In genomic region chr5:145204741-145205140, GRCh38 we compare ENCODE assay signal across 21 cellular contexts.
"Had no signal": no experiment of that assay in that cellular context is flagged by ENCODE, and none has a peak within 500 bp of the region (broad histone marks: within the 10 kb centered on the region; RNA-seq: fewer than 3 reads in every experiment).

No MANE protein-coding gene starts in this region.

- DNase-seq: activated B cell treated with CpG ODN at 0.5 μM for 24 hours; activated CD4-positive, alpha-beta T cell treated with anti-CD3 and anti-CD28 coated beads for 4 hours; activated CD4-positive, alpha-beta T cell treated with anti-CD3 and anti-CD28 coated beads, Interleukin-2, amount 50 U/mL, for 48 hours; activated CD8-positive, alpha-beta memory T cell treated with anti-CD3 and anti-CD28 coated beads, Interleukin-2, amount 50 U/mL, for 48 hours; activated naive CD4-positive, alpha-beta T cell; activated naive CD8-positive, alpha-beta T cell treated with anti-CD3 and anti-CD28 coated beads, Interleukin-2, amount 10 ng/mL, durations not matched to agents 7 days and 5 days; activated T-cell treated with anti-CD3 and anti-CD28 coated beads, Interleukin-2, amount 50 U/mL, for 4 hours; amniotic stem cell; endodermal cell; esophagus squamous epithelium; head of caudate nucleus; left cardiac atrium; occipital lobe; sigmoid colon; stimulated activated CD4-positive, alpha-beta T cell treated with anti-CD3 and anti-CD28 coated beads, Interleukin-15, amount 100 ng/mL, for 24 hours; T1000; transverse colon had no signal

- ATAC-seq: activated T-cell treated with anti-CD3 and anti-CD28 coated beads, Interleukin-2, amount 50 U/mL, for 4 hours; gastroesophageal sphincter; left cardiac atrium; stimulated activated memory B cell treated with anti-CD40 and anti-IgM and Interleukin-4, amounts not matched to agents 10 μg/mL and 1 μg/mL and 100 μg/mL, for 72 hours had no signal

- H3K9me3 ChIP-seq: esophagus squamous epithelium, gastroesophageal sphincter, sigmoid colon, transverse colon had no signal

- H3K27ac ChIP-seq: coronary artery, esophagus squamous epithelium, gastroesophageal sphincter, sigmoid colon, transverse colon had no signal

- H3K4me1 ChIP-seq: esophagus squamous epithelium, gastroesophageal sphincter, sigmoid colon, transverse colon had no signal

- H3K4me3 ChIP-seq: coronary artery, esophagus squamous epithelium, gastroesophageal sphincter, sigmoid colon, smooth muscle cell, transverse colon had no signal

- H3K36me3 ChIP-seq: esophagus squamous epithelium, gastroesophageal sphincter, sigmoid colon, transverse colon had no signal

- H3K27me3 ChIP-seq: esophagus squamous epithelium, gastroesophageal sphincter, sigmoid colon, transverse colon had no signal
